ENCODE assay signal across 19 cellular contexts in the genomic region with DNA sequence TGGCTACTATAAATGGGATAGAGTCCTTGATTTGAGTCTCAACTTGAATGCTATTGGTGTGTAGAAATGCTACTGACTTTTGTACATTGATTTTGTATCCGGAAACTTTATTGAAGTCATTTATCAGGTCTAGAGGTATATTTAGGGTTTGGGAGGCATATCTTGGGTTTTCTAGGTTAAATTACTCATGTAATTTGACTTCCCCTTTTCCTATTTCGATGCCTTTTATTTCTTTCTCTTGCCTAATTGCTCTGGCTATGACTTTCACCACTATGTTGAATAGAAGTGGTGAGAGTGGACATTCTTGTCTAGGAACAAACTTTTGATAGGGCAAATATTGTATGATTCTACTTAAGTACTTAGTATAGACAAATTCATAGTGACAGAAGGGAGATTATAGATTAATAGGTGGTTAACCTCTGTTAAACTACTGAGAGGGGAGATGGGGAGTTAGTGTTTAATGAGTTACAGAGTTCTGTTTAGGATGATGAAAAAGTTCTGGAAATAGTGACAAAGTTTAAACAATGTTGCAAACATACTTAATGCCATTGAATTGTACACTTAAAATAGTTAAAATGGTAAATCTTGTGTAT. TPM values are rescaled to one million over a fixed set of nuclear protein-coding genes. Genes with fewer than 3 reads are reported as not detected.
DNase-seq lines count a peak whose midpoint lies in the region; ATAC-seq and TF ChIP-seq lines count a peak whose summit lies in the region.
"Had no signal": no experiment of that assay in that cellular context is flagged by ENCODE, and none has a peak within 500 bp of the region (broad histone marks: within the 10 kb centered on the region; RNA-seq: fewer than 3 reads in every experiment).

No MANE protein-coding gene starts in this region.

- H3K27ac Mint-ChIP-seq in nephron = peak overlapping the region; percentile 16 to 79 (median 69)
- H3K27ac Mint-ChIP-seq: activated naive CD8-positive, alpha-beta T cell treated with anti-CD3 and anti-CD28 coated beads for 36 hours; effector memory CD8-positive, alpha-beta T cell; memory B cell; stimulated activated naive CD8-positive, alpha-beta T cell treated with anti-CD3 and anti-CD28 coated beads, Interleukin-15, amount 100 ng/mL, for 72 hours; T-helper 1 cell treated with Interleukin-12 subunit alpha and Interleukin-12 subunit beta and Interleukin-4 antibody, amounts not matched to agents 30 μg/mL and 1 μg/mL, for 36 hours had no signal

- no peak for TF ChIP-seq CTCF in nephron (IDR thresholded peaks at IDR 0.05; ENCODE audit: unreplicated experiment in 3 of 3)

- H3K4me3 Mint-ChIP-seq in nephron = no peak overlapping the region
- H3K4me3 Mint-ChIP-seq: activated naive CD8-positive, alpha-beta T cell treated with anti-CD3 and anti-CD28 coated beads for 36 hours; effector memory CD8-positive, alpha-beta T cell; memory B cell; stimulated activated naive CD8-positive, alpha-beta T cell treated with anti-CD3 and anti-CD28 coated beads, Interleukin-15, amount 100 ng/mL, for 72 hours; T-helper 1 cell treated with Interleukin-12 subunit alpha and Interleukin-12 subunit beta and Interleukin-4 antibody, amounts not matched to agents 30 μg/mL and 1 μg/mL, for 36 hours had no signal

- peak; percentile 74 for ATAC-seq in GM19025 (IDR thresholded peaks at IDR 0.05; ENCODE audit: low read depth, unreplicated experiment)
- ATAC-seq in HG02678 (IDR thresholded peaks at IDR 0.05; ENCODE audit: unreplicated experiment) = peak; percentile 81
- peak; percentile 91 for ATAC-seq in HG03457 (IDR thresholded peaks at IDR 0.05; ENCODE audit: unreplicated experiment)
- ATAC-seq in left lobe of liver = no peak
- ATAC-seq in GM19351 (IDR thresholded peaks at IDR 0.05; ENCODE audit: unreplicated experiment) = no peak
- ATAC-seq: effector memory CD8-positive, alpha-beta T cell; stimulated activated naive CD8-positive, alpha-beta T cell treated with anti-CD3 and anti-CD28 coated beads, Interleukin-15, amount 100 ng/mL, for 72 hours had no signal

- H3K36me3 Mint-ChIP-seq in nephron (ENCODE audit: low read depth) = peaks cover 4% of the 10 kb centered on the region
- H3K36me3 Mint-ChIP-seq: activated naive CD8-positive, alpha-beta T cell treated with anti-CD3 and anti-CD28 coated beads for 36 hours; memory B cell had no signal

- no peaks in the 10 kb centered on the region for H3K4me1 Mint-ChIP-seq in nephron
- H3K4me1 Mint-ChIP-seq: activated naive CD8-positive, alpha-beta T cell treated with anti-CD3 and anti-CD28 coated beads for 36 hours; memory B cell; stimulated activated naive CD8-positive, alpha-beta T cell treated with anti-CD3 and anti-CD28 coated beads, Interleukin-15, amount 100 ng/mL, for 72 hours had no signal

- DNase-seq in GF-D8 (lab: John Stamatoyannopoulos, UW) (no peak), left lobe of liver (ENCODE audit: low spot score) (no peak)
- DNase-seq: activated CD4-positive, alpha-beta T cell treated with anti-CD3 and anti-CD28 coated beads for 1 hour; activated naive CD8-positive, alpha-beta T cell treated with anti-CD3 and anti-CD28 coated beads for 36 hours; activated T-cell treated with anti-CD3 and anti-CD28 coated beads for 4 hours; effector memory CD8-positive, alpha-beta T cell; NCI-H1436; NCI-H510A; stimulated activated naive CD8-positive, alpha-beta T cell treated with anti-CD3 and anti-CD28 coated beads, Interleukin-15, amount 100 ng/mL, for 72 hours had no signal

- no peaks in the 10 kb centered on the region for H3K27me3 Mint-ChIP-seq in nephron (ENCODE audit: low read depth)

- H3K9me3 Mint-ChIP-seq in nephron = peaks cover 17% of the 10 kb centered on the region
- H3K9me3 Mint-ChIP-seq: activated naive CD8-positive, alpha-beta T cell treated with anti-CD3 and anti-CD28 coated beads for 36 hours; T-helper 1 cell treated with Interleukin-12 subunit alpha and Interleukin-12 subunit beta and Interleukin-4 antibody, amounts not matched to agents 30 μg/mL and 1 μg/mL, for 36 hours had no signal

RNA-seq across cellular contexts. Expression of gene HSPA4L, which starts 22.8 kb away (rescaled TPM):
- 3.9 TPM for total RNA-seq in left lobe of liver

RNA-seq across cellular contexts. Expression of gene SLC25A31, which starts 29.1 kb away (rescaled TPM):
- total RNA-seq in left lobe of liver = not detected
- total RNA-seq: activated naive CD8-positive, alpha-beta T cell treated with anti-CD3 and anti-CD28 coated beads for 36 hours; cardiac septum; IMR-90; omental fat pad had no signal

Comparison
In these comparisons a context has a peak if more than half of its experiments do, and no peak if none do; other contexts are left out.
1. ATAC-seq: peak in GM19025 (single experiment), HG02678 (single experiment) and HG03457 (single experiment); none in left lobe of liver (single experiment) and GM19351 (single experiment).